ENCODE assay signal across 1 cellular context in the genomic region with DNA sequence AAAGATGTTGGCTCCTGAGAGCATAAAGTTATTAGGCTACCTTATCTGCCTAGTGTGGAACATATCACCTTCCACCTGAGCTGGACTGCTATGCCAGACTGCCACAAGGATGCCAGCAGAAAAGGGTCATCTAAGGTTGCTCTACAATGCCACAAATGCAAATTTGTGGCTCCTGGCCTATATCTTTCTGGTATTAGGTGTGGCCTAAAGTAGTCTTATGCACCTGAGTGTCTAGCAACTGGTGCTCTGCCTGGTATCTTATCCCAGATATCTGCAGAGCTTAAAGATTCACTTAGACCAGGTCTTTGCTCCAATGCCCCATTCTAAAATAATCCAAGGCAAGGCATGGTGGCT.
TF ChIP-seq lines count a peak whose summit lies in the region.

No MANE protein-coding gene starts in this region.

TF ChIP-seq in H1, 55 proteins besides CTCF, POLR2A, EP300 and RAD21:
- TF ChIP-seq EGR1 (IDR thresholded peaks at IDR 0.05; ENCODE audit: borderline replicate concordance, low read depth, low read length) (no peak), ZNF274 (IDR thresholded peaks at IDR 0.05; ENCODE audit: borderline replicate concordance, extremely low read depth, low read length) (no peak), TBP (IDR thresholded peaks at IDR 0.05; ENCODE audit: low read depth, low read length) (no peak), SRF (IDR thresholded peaks at IDR 0.05; ENCODE audit: low read depth, low read length) (no peak)
